In genomic region chr20:60101894-60102281, GRCh38 we compare ENCODE assay signal across 18 cellular contexts.
"Had no signal": no experiment of that assay in that cellular context is flagged by ENCODE, and none has a peak within 500 bp of the region (broad histone marks: within the 10 kb centered on the region; RNA-seq: fewer than 3 reads in every experiment).

No MANE protein-coding gene starts in this region.

- H3K9me3 ChIP-seq: mucosa of descending colon, ovary, thoracic aorta, vagina had no signal

- FAIRE-seq: colon, endothelial cell of umbilical vein had no signal

- H3K9me3 Mint-ChIP-seq: immature natural killer cell; natural killer cell; T-helper 2 cell treated with Interferon-gamma antibody and Interleukin-4, amounts not matched to agents 5 μg/mL and 100 μg/mL, for 36 hours had no signal

- H3K27me3 ChIP-seq: ovary, vagina had no signal

- H3K27ac Mint-ChIP-seq: T-helper 2 cell treated with Interferon-gamma antibody and Interleukin-4, amounts not matched to agents 5 μg/mL and 100 μg/mL, for 36 hours had no signal

- H3K4me1 ChIP-seq: foreskin keratinocyte, stomach, vagina had no signal

- H3K36me3 ChIP-seq: ovary, stomach, thoracic aorta, vagina had no signal

- H3K4me3 ChIP-seq: mucosa of descending colon, ovary, stomach, thoracic aorta, vagina had no signal

- H3K27ac ChIP-seq: foreskin keratinocyte, ovary, stomach, thoracic aorta, vagina had no signal

- ATAC-seq: left cardiac atrium, mucosa of descending colon, natural killer cell had no signal

- DNase-seq: activated CD4-positive, alpha-beta T cell treated with anti-CD3 and anti-CD28 coated beads, Interleukin-2, amount 50 U/mL, for 48 hours; activated CD4-positive, CD25-positive, alpha-beta regulatory T cell treated with anti-CD3 and anti-CD28 coated beads, Interleukin-2, amount 50 U/mL, for 72 hours; activated CD8-positive, alpha-beta memory T cell treated with anti-CD3 and anti-CD28 coated beads, Interleukin-2, amount 50 U/mL, for 48 hours; activated naive CD4-positive, alpha-beta T cell treated with Interleukin-2 at 50 U/mL for 16 hours; foreskin keratinocyte; immature natural killer cell; left cardiac atrium; mucosa of descending colon; natural killer cell; ovary; stimulated activated CD4-positive, alpha-beta T cell treated with anti-CD3 and anti-CD28 coated beads, Interleukin-15, amount 100 ng/mL, for 24 hours; stimulated activated CD4-positive, alpha-beta T cell treated with anti-CD3 and anti-CD28 coated beads, Interleukin-4, amount 100 ng/mL, for 24 hours; stomach had no signal
